In genomic region chr10:15433850-15434537, GRCh38 we compare ENCODE assay signal across 8 cellular contexts.
DNase-seq lines count a peak whose midpoint lies in the region; ATAC-seq and TF ChIP-seq lines count a peak whose summit lies in the region.

No MANE protein-coding gene starts in this region.

- H3K79me2 ChIP-seq in OCI-LY3 (ENCODE audit: low read length) (no peaks in the 10 kb centered on the region), hepatocyte (no peaks in the 10 kb centered on the region)

- H3K27ac ChIP-seq in OCI-LY3 (ENCODE audit: low read length) (no peak overlapping the region), hepatocyte (no peak overlapping the region)

- no peaks in the 10 kb centered on the region for H3K9me3 ChIP-seq in OCI-LY3 (ENCODE audit: insufficient read depth, low read length)
- H3K9me3 ChIP-seq in hepatocyte (ENCODE audit: low read depth): no peaks in the 10 kb centered on the region

- H3K9me2 ChIP-seq in hepatocyte (replicated peaks; ENCODE audit: insufficient read depth): no peaks in the 10 kb centered on the region

- H2AFZ ChIP-seq in OCI-LY3 (ENCODE audit: low read depth, low read length) (peak overlapping the region; percentile 70; the same call in 1 of the 2 replicates), hepatocyte (peak overlapping the region; percentile 79)

- DNase-seq in stimulated activated CD4-positive, alpha-beta T cell treated with anti-CD3 and anti-CD28 coated beads, Interleukin-2, amount 100 ng/mL, for 4 hours (ENCODE audit: low read depth): peak; percentile 15
- no peak for DNase-seq in stimulated activated CD4-positive, alpha-beta T cell treated with anti-CD3 and anti-CD28 coated beads, Interleukin-4, amount 100 ng/mL, for 4 hours
- peak; percentile 59 for DNase-seq in HT-29 (ENCODE audit: low spot score)
- DNase-seq in astrocyte of the hippocampus (ENCODE audit: low read depth, low spot score): peak; percentile 67
- peak; percentile 81 for DNase-seq in hepatocyte (ENCODE audit: low spot score)
- DNase-seq in retinal pigment epithelial cell (ENCODE audit: low read depth): peak; percentile 4

- ATAC-seq in GM21526 (IDR thresholded peaks at IDR 0.05; ENCODE audit: low FRiP score, unreplicated experiment): no peak

- H3K4me2 ChIP-seq in OCI-LY3 (ENCODE audit: low read length) (peak overlapping the region; percentile 56), hepatocyte (peak overlapping the region; percentile 74)

- WGBS in hepatocyte (ENCODE audit: low lambda C conversion rate, missing lambda C conversion rate): 37% methylated on average over 5 of the region's 9 CpGs

- no peaks in the 10 kb centered on the region for H3K4me1 ChIP-seq in OCI-LY3 (ENCODE audit: low read length)
- H3K4me1 ChIP-seq in hepatocyte (ENCODE audit: insufficient read depth): no peaks in the 10 kb centered on the region

- H3K4me3 ChIP-seq in OCI-LY3 (ENCODE audit: low read length) (peak overlapping the region; percentile 58; the same call in 1 of the 2 replicates), hepatocyte (no peak overlapping the region), retinal pigment epithelial cell (ENCODE audit: low read length) (peak overlapping the region; percentile 40)

- no peak overlapping the region for H3K9ac ChIP-seq in OCI-LY3 (ENCODE audit: low read length)

- H3K36me3 ChIP-seq in OCI-LY3 (replicated peaks; ENCODE audit: low read depth, low read length): no peaks in the 10 kb centered on the region
- no peaks in the 10 kb centered on the region for H3K36me3 ChIP-seq in hepatocyte (replicated peaks; ENCODE audit: insufficient read depth, low read depth)

- no peaks in the 10 kb centered on the region for H4K20me1 ChIP-seq in OCI-LY3 (ENCODE audit: insufficient read depth, low read length)
- H4K20me1 ChIP-seq in hepatocyte (ENCODE audit: insufficient read depth, poor library complexity, severe bottlenecking): no peaks in the 10 kb centered on the region

- H3K27me3 ChIP-seq in OCI-LY3 (ENCODE audit: low read depth, low read length) (no peaks in the 10 kb centered on the region), hepatocyte (no peaks in the 10 kb centered on the region)

- TF ChIP-seq CTCF in OCI-LY3 (IDR thresholded peaks at IDR 0.05; ENCODE audit: low read depth, low read length) (peak; percentile 56), hepatocyte (IDR thresholded peaks at IDR 0.05; ENCODE audit: poor library complexity) (peak; percentile 77), retinal pigment epithelial cell (conservative IDR thresholded peaks at IDR 0.05; ENCODE audit: low read depth, low read length) (peak; percentile 62)

Comparison
In these comparisons a context has a peak if more than half of its experiments do, and no peak if none do; other contexts are left out.
1. DNase-seq: peak in stimulated activated CD4-positive, alpha-beta T cell treated with anti-CD3 and anti-CD28 coated beads, Interleukin-2, amount 100 ng/mL, for 4 hours (single experiment), HT-29 (single experiment), astrocyte of the hippocampus (single experiment), hepatocyte (single experiment) and retinal pigment epithelial cell (single experiment); none in stimulated activated CD4-positive, alpha-beta T cell treated with anti-CD3 and anti-CD28 coated beads, Interleukin-4, amount 100 ng/mL, for 4 hours (0 of 2).
2. Peak in every context shown above with its lines, with median percentiles within 50 percentile points of each other: CTCF ChIP-seq.